In the genomic region with DNA sequence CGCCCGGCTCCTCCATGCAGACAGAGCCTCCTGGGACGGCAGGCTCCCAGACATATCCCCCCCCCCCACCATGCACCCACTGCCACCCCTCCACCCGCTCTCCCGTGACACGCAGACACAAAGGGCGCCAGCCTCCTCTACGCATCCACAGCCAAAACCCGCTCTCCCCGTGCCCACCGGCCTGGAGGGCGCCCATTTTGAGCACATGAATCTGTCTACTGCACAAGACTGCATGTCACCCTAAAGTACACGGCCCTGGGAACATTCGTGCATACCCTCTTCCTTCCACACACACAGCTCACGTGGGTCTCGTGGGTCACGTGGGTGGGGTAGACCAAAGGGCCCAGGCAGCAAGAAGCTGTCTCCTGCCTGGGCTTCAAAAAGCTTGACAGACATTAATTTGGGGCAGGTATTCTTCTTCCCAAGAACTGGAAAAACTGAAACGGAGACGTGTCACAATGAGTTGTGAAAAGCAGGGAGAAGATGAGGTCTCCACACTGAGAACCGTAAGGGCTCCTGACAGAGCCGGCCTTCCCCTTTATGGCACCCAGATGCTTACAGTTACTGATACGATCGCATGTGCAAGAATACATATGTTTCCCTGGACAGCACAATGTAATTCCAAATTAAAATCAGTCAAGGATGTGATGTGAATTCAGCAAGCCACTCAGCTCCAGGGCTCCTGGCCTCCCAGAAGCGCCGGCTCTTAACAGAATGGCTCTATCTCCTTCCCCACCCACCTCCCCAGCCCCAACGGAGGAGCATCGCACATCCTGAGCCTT, we compare ENCODE assay signal across 10 cellular contexts. TPM values are rescaled to one million over a fixed set of nuclear protein-coding genes. Genes with fewer than 3 reads are reported as not detected.
A peak's percentile ranks its signal among the peaks of the same experiment; 100 is the strongest.
DNase-seq lines count a peak whose midpoint lies in the region; ATAC-seq and TF ChIP-seq lines count a peak whose summit lies in the region.
"Had no signal": no experiment of that assay in that cellular context is flagged by ENCODE, and none has a peak within 500 bp of the region (broad histone marks: within the 10 kb centered on the region; RNA-seq: fewer than 3 reads in every experiment).

No MANE protein-coding gene starts in this region.

- H3K4me3 ChIP-seq in esophagus muscularis mucosa (peak overlapping the region; percentile 75 to 92 (median 80)), upper lobe of left lung (peak overlapping the region in 3 of 4 donors; percentile 70 to 82 (median 73)), spleen (peak overlapping the region in 3 of 8 donors; percentile 0 to 85 (median 5))

- H3K9me3 ChIP-seq in esophagus muscularis mucosa (no peaks in the 10 kb centered on the region), upper lobe of left lung (no peaks in the 10 kb centered on the region), spleen (no peaks in the 10 kb centered on the region)

- WGBS in esophagus muscularis mucosa, result 45% methylated on average over 27 of the region's 27 CpGs
- WGBS in upper lobe of left lung, 2 donors, result 58 to 61% methylated on average over 23 to 27 of the region's 27 CpGs
- 75 to 90% (median 86%) methylated on average over 27 of the region's 27 CpGs for WGBS in spleen, 5 donors

- intact Hi-C loops in activated CD8-positive, alpha-beta T cell treated with anti-CD3 and anti-CD28 coated beads for 36 hours (cut with micrococcal nuclease), result loop anchor here (2.0 to 5.0 kb wide), 2 partner anchors 73 to 271 kb away; no protein-coding TSS in a partner anchor
- intact Hi-C loops in esophagus muscularis mucosa (cut with DNase I), result loop anchor here (2.0 to 5.0 kb wide), 2 partner anchors 73 to 183 kb away; no protein-coding TSS in a partner anchor
- intact Hi-C loops in spleen (cut with DNase I; ENCODE audit: low total_unique reads), result loop anchor here (5.0 kb wide), 1 partner anchor 268 kb away; no protein-coding TSS in a partner anchor

- H3K9me3 Mint-ChIP-seq in activated CD8-positive, alpha-beta T cell treated with anti-CD3 and anti-CD28 coated beads, Interleukin-2, amount 10 ng/mL, durations not matched to agents 7 days and 5 days (ENCODE audit: insufficient read depth), result no peaks in the 10 kb centered on the region
- H3K9me3 Mint-ChIP-seq in activated CD8-positive, alpha-beta T cell treated with anti-CD3 and anti-CD28 coated beads for 36 hours, result no peaks in the 10 kb centered on the region
- no peaks in the 10 kb centered on the region for H3K9me3 Mint-ChIP-seq in nephron

- no peak for TF ChIP-seq CTCF in activated CD8-positive, alpha-beta T cell treated with anti-CD3 and anti-CD28 coated beads for 36 hours (IDR thresholded peaks at IDR 0.05)
- TF ChIP-seq CTCF in esophagus muscularis mucosa (IDR thresholded peaks at IDR 0.05), result no peak
- TF ChIP-seq CTCF in nephron (IDR thresholded peaks at IDR 0.05; ENCODE audit: unreplicated experiment in 3 of 3), result no peak
- TF ChIP-seq CTCF in upper lobe of left lung (IDR thresholded peaks at IDR 0.05), result no peak
- no peak for TF ChIP-seq CTCF in spleen (IDR thresholded peaks at IDR 0.05 in 8 of 11, conservative IDR thresholded peaks at IDR 0.05 in 3 of 11)

- POLR2A ChIA-PET in activated CD8-positive, alpha-beta T cell treated with anti-CD3 and anti-CD28 coated beads, Interleukin-2, amount 10 ng/mL, durations not matched to agents 7 days and 5 days (lab: Charles Lee), result interaction anchor here (0.6 to 1.3 kb wide), 2 partner anchors 14 to 173 kb away, joined by 3 read pairs; no protein-coding TSS in a partner anchor
- POLR2A ChIA-PET in activated CD8-positive, alpha-beta T cell treated with anti-CD3 and anti-CD28 coated beads for 36 hours (lab: Charles Lee), result interaction anchor here (1.2 kb wide), 1 partner anchor 71 kb away, joined by 3 read pairs; no protein-coding TSS in a partner anchor

- H3K27ac ChIP-seq in esophagus muscularis mucosa (replicated peaks in 1 of 4), result peak overlapping the region; percentile 96 to 99 (median 98)
- H3K27ac ChIP-seq in upper lobe of left lung, result peak overlapping the region in 2 of 4 donors; percentile 42 to 87
- no peak overlapping the region for H3K27ac ChIP-seq in spleen

- TF ChIP-seq EP300 in esophagus muscularis mucosa (IDR thresholded peaks at IDR 0.05), result no peak
- TF ChIP-seq EP300 in upper lobe of left lung (IDR thresholded peaks at IDR 0.05), result no peak

- H3K27me3 ChIP-seq in esophagus muscularis mucosa (no peaks in the 10 kb centered on the region), upper lobe of left lung (no peaks in the 10 kb centered on the region), spleen (replicated peaks in 1 of 7) (no peaks in the 10 kb centered on the region)

- H3K27me3 Mint-ChIP-seq in activated CD8-positive, alpha-beta T cell treated with anti-CD3 and anti-CD28 coated beads, Interleukin-2, amount 10 ng/mL, durations not matched to agents 7 days and 5 days (ENCODE audit: low read depth), result peaks cover 11% of the 10 kb centered on the region
- no peaks in the 10 kb centered on the region for H3K27me3 Mint-ChIP-seq in activated CD8-positive, alpha-beta T cell treated with anti-CD3 and anti-CD28 coated beads for 36 hours
- no peaks in the 10 kb centered on the region for H3K27me3 Mint-ChIP-seq in nephron (ENCODE audit: low read depth)

- DNase-seq in activated CD8-positive, alpha-beta T cell treated with anti-CD3 and anti-CD28 coated beads, Interleukin-2, amount 10 ng/mL, durations not matched to agents 7 days and 5 days, result no peak
- DNase-seq in activated CD8-positive, alpha-beta T cell treated with anti-CD3 and anti-CD28 coated beads for 36 hours, result no peak
- DNase-seq in esophagus muscularis mucosa (ENCODE audit: extremely low spot score) (no peak), upper lobe of left lung (peak; percentile 30 to 65), NCI-H524 treated with DMSO at 0.1 percent for 48 hours (lab: John Stamatoyannopoulos, UW) (no peak), spleen (no peak), SIG-M5 treated with dmso at 0.1 percent for 504 hours (lab: John Stamatoyannopoulos, UW; ENCODE audit: unreplicated experiment) (no peak)
- DNase-seq: occipital lobe had no signal

- TF ChIP-seq POLR2A in esophagus muscularis mucosa (IDR thresholded peaks at IDR 0.05; ENCODE audit: low read depth) (no peak), upper lobe of left lung (IDR thresholded peaks at IDR 0.05) (no peak), spleen (IDR thresholded peaks at IDR 0.05) (no peak)

- peaks cover 33 to 63% (median 61%) of the 10 kb centered on the region in 4 donors for H3K4me1 ChIP-seq in esophagus muscularis mucosa
- peaks cover 25 to 51% (median 29%) of the 10 kb centered on the region in 4 donors for H3K4me1 ChIP-seq in upper lobe of left lung
- peaks cover 11 to 71% (median 55%) of the 10 kb centered on the region in 6 donors for H3K4me1 ChIP-seq in spleen

- CTCF ChIA-PET in activated CD8-positive, alpha-beta T cell treated with anti-CD3 and anti-CD28 coated beads, Interleukin-2, amount 10 ng/mL, durations not matched to agents 7 days and 5 days (lab: Charles Lee), result interaction anchor here (0.7 to 14.7 kb wide), 13 partner anchors 11 to 403 kb away, joined by 3 to 202 read pairs (median 4); no protein-coding TSS in a partner anchor
- CTCF ChIA-PET in activated CD8-positive, alpha-beta T cell treated with anti-CD3 and anti-CD28 coated beads for 36 hours (lab: Charles Lee), result interaction anchor here (0.6 to 9.1 kb wide), 8 partner anchors 9 to 402 kb away, joined by 3 to 143 read pairs (median 4); a partner anchor contains a TSS

- H3K36me3 ChIP-seq in esophagus muscularis mucosa (no peaks in the 10 kb centered on the region), upper lobe of left lung (no peaks in the 10 kb centered on the region), spleen (no peaks in the 10 kb centered on the region)

- H3K36me3 Mint-ChIP-seq in activated CD8-positive, alpha-beta T cell treated with anti-CD3 and anti-CD28 coated beads, Interleukin-2, amount 10 ng/mL, durations not matched to agents 7 days and 5 days (ENCODE audit: low read depth), result no peaks in the 10 kb centered on the region
- peaks cover 2% of the 10 kb centered on the region for H3K36me3 Mint-ChIP-seq in activated CD8-positive, alpha-beta T cell treated with anti-CD3 and anti-CD28 coated beads for 36 hours (ENCODE audit: low read depth)
- H3K36me3 Mint-ChIP-seq in nephron (ENCODE audit: low read depth), result peaks cover 5% of the 10 kb centered on the region

- H3K4me3 Mint-ChIP-seq in activated CD8-positive, alpha-beta T cell treated with anti-CD3 and anti-CD28 coated beads, Interleukin-2, amount 10 ng/mL, durations not matched to agents 7 days and 5 days, result no peak overlapping the region
- H3K4me3 Mint-ChIP-seq in activated CD8-positive, alpha-beta T cell treated with anti-CD3 and anti-CD28 coated beads for 36 hours, result no peak overlapping the region
- H3K4me3 Mint-ChIP-seq in nephron, result peak overlapping the region; percentile 83 to 90 (median 89)

- no peak for ATAC-seq in activated CD8-positive, alpha-beta T cell treated with anti-CD3 and anti-CD28 coated beads, Interleukin-2, amount 10 ng/mL, durations not matched to agents 7 days and 5 days
- no peak for ATAC-seq in activated CD8-positive, alpha-beta T cell treated with anti-CD3 and anti-CD28 coated beads for 36 hours
- ATAC-seq in upper lobe of left lung (ENCODE audit: low FRiP score in 2 of 2), result no peak
- ATAC-seq: esophagus mucosa had no signal

- H3K27ac Mint-ChIP-seq in activated CD8-positive, alpha-beta T cell treated with anti-CD3 and anti-CD28 coated beads, Interleukin-2, amount 10 ng/mL, durations not matched to agents 7 days and 5 days, result peak overlapping the region; percentile 41
- H3K27ac Mint-ChIP-seq in activated CD8-positive, alpha-beta T cell treated with anti-CD3 and anti-CD28 coated beads for 36 hours, result no peak overlapping the region
- peak overlapping the region; percentile 91 to 96 (median 96) for H3K27ac Mint-ChIP-seq in nephron

- peaks cover 38% of the 10 kb centered on the region for H3K4me1 Mint-ChIP-seq in activated CD8-positive, alpha-beta T cell treated with anti-CD3 and anti-CD28 coated beads, Interleukin-2, amount 10 ng/mL, durations not matched to agents 7 days and 5 days (ENCODE audit: low read depth)
- peaks cover 33% of the 10 kb centered on the region for H3K4me1 Mint-ChIP-seq in activated CD8-positive, alpha-beta T cell treated with anti-CD3 and anti-CD28 coated beads for 36 hours (ENCODE audit: low read depth)
- peaks cover 78% of the 10 kb centered on the region for H3K4me1 Mint-ChIP-seq in nephron

RNA-seq across cellular contexts. Expression of a gene that starts 2.0 kb away (rescaled TPM):
- total RNA-seq in activated CD8-positive, alpha-beta T cell treated with anti-CD3 and anti-CD28 coated beads, Interleukin-2, amount 10 ng/mL, durations not matched to agents 7 days and 5 days, result 1 to 10 TPM; 1.7 to 1.8 TPM
- 1 to 10 TPM; 3.4 to 4.2 TPM for total RNA-seq in activated CD8-positive, alpha-beta T cell treated with anti-CD3 and anti-CD28 coated beads for 36 hours
- total RNA-seq in esophagus muscularis mucosa, result 10 to 100 TPM; 12.0 to 47.1 (median 23.2) TPM
- total RNA-seq in upper lobe of left lung, result 10 to 100 TPM in 5 of 6 donors, 1 to 10 TPM in 1; 6.5 to 28.6 (median 12.3) TPM
- 10 to 100 TPM in 4 of 7 donors, 1 to 10 TPM in 3; 5.6 to 61.0 (median 15.7) TPM for total RNA-seq in spleen
- 1 to 10 TPM; 4.0 to 6.1 (median 4.2) TPM for polyA plus RNA-seq in spleen

RNA-seq across cellular contexts. Expression of a gene that starts 5.7 kb away (rescaled TPM):
- 1 to 10 TPM; 5.3 to 5.9 TPM for total RNA-seq in activated CD8-positive, alpha-beta T cell treated with anti-CD3 and anti-CD28 coated beads, Interleukin-2, amount 10 ng/mL, durations not matched to agents 7 days and 5 days
- 10 to 100 TPM in 1 of 2 experiments, 1 to 10 TPM in 1; 7.6 to 10.4 TPM for total RNA-seq in activated CD8-positive, alpha-beta T cell treated with anti-CD3 and anti-CD28 coated beads for 36 hours
- total RNA-seq in esophagus muscularis mucosa (10 to 100 TPM; 36.7 to 51.0 (median 42.3) TPM), upper lobe of left lung (10 to 100 TPM; 16.0 to 44.4 (median 34.9) TPM), spleen (10 to 100 TPM; 19.8 to 39.9 (median 22.6) TPM)
- polyA plus RNA-seq in spleen, result 10 to 100 TPM; 31.0 to 34.6 (median 33.1) TPM

Comparison
In these comparisons a context has a peak if more than half of its experiments do, and no peak if none do; other contexts are left out.
1. DNase-seq: peak in upper lobe of left lung (2 of 2); none in activated CD8-positive, alpha-beta T cell treated with anti-CD3 and anti-CD28 coated beads, Interleukin-2, amount 10 ng/mL, durations not matched to agents 7 days and 5 days (single experiment), activated CD8-positive, alpha-beta T cell treated with anti-CD3 and anti-CD28 coated beads for 36 hours (single experiment), esophagus muscularis mucosa (single experiment), NCI-H524 treated with DMSO at 0.1 percent for 48 hours (single experiment), spleen (single experiment) and SIG-M5 treated with dmso at 0.1 percent for 504 hours (single experiment).
2. H3K4me3 Mint-ChIP-seq: peak in nephron (3 of 3); none in activated CD8-positive, alpha-beta T cell treated with anti-CD3 and anti-CD28 coated beads, Interleukin-2, amount 10 ng/mL, durations not matched to agents 7 days and 5 days (single experiment) and activated CD8-positive, alpha-beta T cell treated with anti-CD3 and anti-CD28 coated beads for 36 hours (single experiment).
3. H3K27ac ChIP-seq: peak in esophagus muscularis mucosa (4 of 4); none in spleen (0 of 8).